20 cellular contexts compared by ENCODE assay signal in the genomic region with DNA sequence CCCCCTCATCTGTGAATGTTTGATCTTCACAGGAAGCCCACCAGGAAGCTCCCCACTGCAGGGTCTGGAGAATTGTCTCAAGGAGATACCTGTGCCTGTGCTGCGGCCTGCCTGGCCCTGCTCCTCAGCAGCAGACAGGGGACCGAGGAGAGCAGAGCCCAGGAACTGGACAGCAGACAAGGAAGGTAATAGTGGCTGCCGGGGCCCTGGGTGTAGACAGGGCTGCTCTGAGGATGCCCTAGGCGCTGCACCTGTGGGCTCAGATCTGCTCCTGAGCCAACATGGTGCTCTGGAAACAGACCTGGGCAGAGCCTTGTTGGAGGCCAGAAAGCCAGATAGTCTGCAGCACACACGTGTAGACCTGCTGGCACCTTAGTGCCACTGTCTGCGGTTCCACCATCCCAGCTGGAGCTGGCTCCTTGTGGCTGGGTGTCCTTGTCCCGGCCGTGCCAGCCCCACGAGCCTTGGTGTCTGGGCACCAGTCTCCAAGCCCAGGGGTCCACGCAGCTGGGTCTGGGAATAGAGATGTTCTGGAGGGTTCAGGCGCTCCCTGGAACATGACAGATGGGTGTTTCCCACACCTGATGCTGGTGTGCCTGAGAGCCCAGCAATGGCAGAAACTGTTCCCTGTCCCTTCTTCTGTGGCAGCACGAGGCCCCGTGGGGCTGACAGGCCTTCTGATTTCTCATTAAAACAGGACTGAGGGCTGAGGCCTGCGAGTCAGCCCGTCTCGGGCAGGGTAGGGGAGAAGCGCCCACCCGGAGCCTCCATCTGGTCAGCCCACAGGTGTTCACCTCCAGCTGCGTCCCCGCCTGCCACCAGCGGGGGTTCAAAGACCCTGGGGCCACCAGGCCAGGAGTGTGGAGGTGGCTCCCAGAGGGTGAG. TPM values are rescaled to one million over a fixed set of nuclear protein-coding genes. Genes with fewer than 3 reads are reported as not detected.
DNase-seq lines count a peak whose midpoint lies in the region; ATAC-seq and TF ChIP-seq lines count a peak whose summit lies in the region.
"Had no signal": no experiment of that assay in that cellular context is flagged by ENCODE, and none has a peak within 500 bp of the region (broad histone marks: within the 10 kb centered on the region; RNA-seq: fewer than 3 reads in every experiment).

No MANE protein-coding gene starts in this region.

- peak in 2 of 3 donors; percentile 34 to 41 for DNase-seq in Peyer's patch
- no peak for DNase-seq in caudate nucleus (lab: John Stamatoyannopoulos, UW)
- peak; percentile 40 for DNase-seq in sciatic nerve (ENCODE audit: low spot score)
- DNase-seq in activated CD4-positive, alpha-beta memory T cell treated with anti-CD3 and anti-CD28 coated beads for 36 hours: no peak
- DNase-seq in mucosa of descending colon: no peak
- DNase-seq in stimulated activated effector memory CD8-positive, alpha-beta T cell treated with anti-CD3 and anti-CD28 coated beads, Interleukin-12 subunit alpha, Interleukin-12 subunit beta, amount 100 ng/mL, for 72 hours (ENCODE audit: low spot score in 2 of 2): no peak
- DNase-seq in SHP77 treated with DMSO at 0.1 percent for 48 hours (lab: John Stamatoyannopoulos, UW): no peak
- DNase-seq: ACHN; CD8-positive, alpha-beta memory T cell; Karpas-422; NCI-H1048; NCI-H1436; NCI-H2029; NCI-H345; NCI-H526; PC-3 had no signal

- no peak overlapping the region for H3K4me3 Mint-ChIP-seq in activated CD4-positive, alpha-beta memory T cell treated with anti-CD3 and anti-CD28 coated beads for 36 hours
- H3K4me3 Mint-ChIP-seq in stimulated activated effector memory CD8-positive, alpha-beta T cell treated with anti-CD3 and anti-CD28 coated beads, Interleukin-12 subunit alpha, Interleukin-12 subunit beta, amount 100 ng/mL, for 72 hours: no peak overlapping the region
- H3K4me3 Mint-ChIP-seq: CD8-positive, alpha-beta memory T cell; IgD-negative memory B cell had no signal

- TF ChIP-seq POLR2A in Peyer's patch (IDR thresholded peaks at IDR 0.05): no peak

- intact Hi-C loops in sciatic nerve (cut with DNase I) (no loop called here), mucosa of descending colon (cut with DNase I, micrococcal nuclease) (no loop called here)
- intact Hi-C loops in activated CD4-positive, alpha-beta memory T cell treated with anti-CD3 and anti-CD28 coated beads for 36 hours (cut with micrococcal nuclease): no loop called here

- POLR2A ChIA-PET in activated CD4-positive, alpha-beta memory T cell treated with anti-CD3 and anti-CD28 coated beads for 36 hours (lab: Charles Lee): no interaction called here

- no peak for ATAC-seq in sciatic nerve
- no peak for ATAC-seq in mucosa of descending colon
- no peak for ATAC-seq in stimulated activated effector memory CD8-positive, alpha-beta T cell treated with anti-CD3 and anti-CD28 coated beads, Interleukin-12 subunit alpha, Interleukin-12 subunit beta, amount 100 ng/mL, for 72 hours

- H3K27ac ChIP-seq in Peyer's patch: no peak overlapping the region
- peak overlapping the region; percentile 71 for H3K27ac ChIP-seq in caudate nucleus (ENCODE audit: low read depth, low read length)
- peak overlapping the region; percentile 82 for H3K27ac ChIP-seq in layer of hippocampus (ENCODE audit: low read depth, low read length)
- H3K27ac ChIP-seq: RWPE1, SJSA1 had no signal

- no peaks in the 10 kb centered on the region for H3K27me3 Mint-ChIP-seq in activated CD4-positive, alpha-beta memory T cell treated with anti-CD3 and anti-CD28 coated beads for 36 hours
- H3K27me3 Mint-ChIP-seq: IgD-negative memory B cell had no signal

- TF ChIP-seq CTCF in Peyer's patch (IDR thresholded peaks at IDR 0.05) (no peak), mucosa of descending colon (IDR thresholded peaks at IDR 0.05) (no peak)

- no peaks in the 10 kb centered on the region for H3K9me3 Mint-ChIP-seq in activated CD4-positive, alpha-beta memory T cell treated with anti-CD3 and anti-CD28 coated beads for 36 hours
- no peaks in the 10 kb centered on the region for H3K9me3 Mint-ChIP-seq in stimulated activated effector memory CD8-positive, alpha-beta T cell treated with anti-CD3 and anti-CD28 coated beads, Interleukin-12 subunit alpha, Interleukin-12 subunit beta, amount 100 ng/mL, for 72 hours
- H3K9me3 Mint-ChIP-seq: CD8-positive, alpha-beta memory T cell; IgD-negative memory B cell had no signal

- H3K4me1 Mint-ChIP-seq in activated CD4-positive, alpha-beta memory T cell treated with anti-CD3 and anti-CD28 coated beads for 36 hours (ENCODE audit: low read depth): no peaks in the 10 kb centered on the region
- H3K4me1 Mint-ChIP-seq in stimulated activated effector memory CD8-positive, alpha-beta T cell treated with anti-CD3 and anti-CD28 coated beads, Interleukin-12 subunit alpha, Interleukin-12 subunit beta, amount 100 ng/mL, for 72 hours: no peaks in the 10 kb centered on the region
- H3K4me1 Mint-ChIP-seq: CD8-positive, alpha-beta memory T cell had no signal

- CTCF ChIA-PET in activated CD4-positive, alpha-beta memory T cell treated with anti-CD3 and anti-CD28 coated beads for 36 hours (lab: Charles Lee): interaction anchor here (0.6 to 1.5 kb wide), 4 partner anchors 13 to 78 kb away, joined by 3 to 6 read pairs (median 3); no protein-coding TSS in a partner anchor

- H3K27me3 ChIP-seq in Peyer's patch: no peaks in the 10 kb centered on the region
- H3K27me3 ChIP-seq in layer of hippocampus (ENCODE audit: control insufficient read depth, insufficient read depth, low read length): no peaks in the 10 kb centered on the region
- H3K27me3 ChIP-seq: SJSA1 had no signal

- H3K4me1 ChIP-seq in Peyer's patch (no peaks in the 10 kb centered on the region), mucosa of descending colon (ENCODE audit: low read depth) (no peaks in the 10 kb centered on the region)
- H3K4me1 ChIP-seq: SJSA1 had no signal

- H3K27ac Mint-ChIP-seq in activated CD4-positive, alpha-beta memory T cell treated with anti-CD3 and anti-CD28 coated beads for 36 hours: no peak overlapping the region
- H3K27ac Mint-ChIP-seq in stimulated activated effector memory CD8-positive, alpha-beta T cell treated with anti-CD3 and anti-CD28 coated beads, Interleukin-12 subunit alpha, Interleukin-12 subunit beta, amount 100 ng/mL, for 72 hours: no peak overlapping the region
- H3K27ac Mint-ChIP-seq: IgD-negative memory B cell had no signal

- peaks cover 29% of the 10 kb centered on the region for H3K36me3 Mint-ChIP-seq in activated CD4-positive, alpha-beta memory T cell treated with anti-CD3 and anti-CD28 coated beads for 36 hours
- peaks cover 32% of the 10 kb centered on the region for H3K36me3 Mint-ChIP-seq in stimulated activated effector memory CD8-positive, alpha-beta T cell treated with anti-CD3 and anti-CD28 coated beads, Interleukin-12 subunit alpha, Interleukin-12 subunit beta, amount 100 ng/mL, for 72 hours

- H3K9me3 ChIP-seq in Peyer's patch (no peaks in the 10 kb centered on the region), mucosa of descending colon (no peaks in the 10 kb centered on the region)
- H3K9me3 ChIP-seq: SJSA1 had no signal

- H3K4me3 ChIP-seq in Peyer's patch: no peak overlapping the region
- no peak overlapping the region for H3K4me3 ChIP-seq in mucosa of descending colon
- H3K4me3 ChIP-seq: SJSA1 had no signal

- peaks cover 0 to 16% (median 0%) of the 10 kb centered on the region in 3 donors for H3K36me3 ChIP-seq in Peyer's patch
- no peaks in the 10 kb centered on the region for H3K36me3 ChIP-seq in mucosa of descending colon (ENCODE audit: low read depth)

RNA-seq across cellular contexts. Expression of gene ZNF467, which starts 44.7 kb away (rescaled TPM):
- total RNA-seq in Peyer's patch (1 to 10 TPM in 3 of 4 donors, under 1 TPM in 1; 0.35 to 4.7 (median 3.1) TPM), sciatic nerve (10.1 TPM), mucosa of descending colon (10 to 100 TPM in 1 of 3 donors, 1 to 10 TPM in 2; 2.4 to 19.5 (median 5.1) TPM)
- total RNA-seq in activated CD4-positive, alpha-beta memory T cell treated with anti-CD3 and anti-CD28 coated beads for 36 hours: under 1 TPM; 0.41 to 0.45 TPM
- total RNA-seq: SJSA1 had no signal

Comparison
In these comparisons a context has a peak if more than half of its experiments do, and no peak if none do; other contexts are left out.
1. DNase-seq: peak in Peyer's patch (2 of 3) and sciatic nerve (single experiment); none in caudate nucleus (0 of 61), activated CD4-positive, alpha-beta memory T cell treated with anti-CD3 and anti-CD28 coated beads for 36 hours (single experiment), mucosa of descending colon (0 of 3), stimulated activated effector memory CD8-positive, alpha-beta T cell treated with anti-CD3 and anti-CD28 coated beads, Interleukin-12 subunit alpha, Interleukin-12 subunit beta, amount 100 ng/mL, for 72 hours (0 of 2) and SHP77 treated with DMSO at 0.1 percent for 48 hours (single experiment).
2. H3K27ac ChIP-seq: peak in caudate nucleus (single experiment) and layer of hippocampus (single experiment); none in Peyer's patch (0 of 4).